Comparison of ENCODE assay signal across 8 cellular contexts in genomic region chr7:150276132-150276695, GRCh38. TPM values are rescaled to one million over a fixed set of nuclear protein-coding genes. Genes with fewer than 3 reads are reported as not detected.
DNase-seq lines count a peak whose midpoint lies in the region; ATAC-seq and TF ChIP-seq lines count a peak whose summit lies in the region.
"Not testable (repeated sequence)": the region's sequence is repeated elsewhere in the genome, so short reads cannot be mapped to it uniquely, and the experiment has no call there.

No MANE protein-coding gene starts in this region.

- not testable (repeated sequence) for H3K27ac Mint-ChIP-seq in progenitor cell of endocrine pancreas

- not testable (repeated sequence) for H4K20me1 ChIP-seq in hepatocyte (ENCODE audit: insufficient read depth, poor library complexity, severe bottlenecking)

- TF ChIP-seq CTCF in A673 (conservative IDR thresholded peaks at IDR 0.05; ENCODE audit: low read depth, low read length) (peak; percentile 60), GM10266 (IDR thresholded peaks at IDR 0.05; ENCODE audit: control insufficient read depth, insufficient read depth, low read depth, missing control alignments) (peak; percentile 67), hepatocyte (IDR thresholded peaks at IDR 0.05; ENCODE audit: poor library complexity) (peak; percentile 72), progenitor cell of endocrine pancreas (IDR thresholded peaks at IDR 0.05; ENCODE audit: unreplicated experiment) (peak; percentile 85)

- POLR2A ChIA-PET in A673 (lab: Charles Lee; ENCODE audit: low non-redundant PET): not testable (repeated sequence)

- not testable (repeated sequence) for H3K36me3 Mint-ChIP-seq in progenitor cell of endocrine pancreas (ENCODE audit: insufficient read depth)

- not testable (repeated sequence) for H3K9me3 ChIP-seq in A673 (ENCODE audit: low read depth, low read length, poor library complexity, severe bottlenecking); hepatocyte (ENCODE audit: low read depth)

- peaks cover 28% of the 10 kb centered on the region for H3K27me3 Mint-ChIP-seq in progenitor cell of endocrine pancreas

- H3K79me2 ChIP-seq in hepatocyte: not testable (repeated sequence)

- H3K9me3 Mint-ChIP-seq in progenitor cell of endocrine pancreas (ENCODE audit: low read depth): not testable (repeated sequence)

- H3K4me1 ChIP-seq in A673 (ENCODE audit: insufficient read depth, low read length, poor library complexity, severe bottlenecking); hepatocyte (ENCODE audit: insufficient read depth): not testable (repeated sequence)

- WGBS in hepatocyte (ENCODE audit: low lambda C conversion rate, missing lambda C conversion rate): 45% methylated on average over 6 of the region's 6 CpGs

- not testable (repeated sequence) for H3K4me2 ChIP-seq in hepatocyte

- H3K27ac ChIP-seq in A673 (ENCODE audit: low read depth, low read length, poor library complexity, severe bottlenecking); hepatocyte: not testable (repeated sequence)

- intact Hi-C loops in A673 (cut with micrococcal nuclease; ENCODE audit: unreplicated experiment): loop anchor here (5.0 to 10.0 kb wide), 3 partner anchors 221 to 469 kb away; no protein-coding TSS in a partner anchor

- peak; percentile 57 for ATAC-seq in HG03280 (IDR thresholded peaks at IDR 0.05; ENCODE audit: unreplicated experiment)

- H3K4me3 ChIP-seq in A673 (ENCODE audit: low read depth, low read length, poor library complexity, severe bottlenecking); hepatocyte: not testable (repeated sequence)

- not testable (repeated sequence) for H3K27me3 ChIP-seq in A673 (replicated peaks; ENCODE audit: insufficient read depth, low read depth, low read length, poor library complexity); hepatocyte

- H3K4me3 Mint-ChIP-seq in progenitor cell of endocrine pancreas (ENCODE audit: low read depth): not testable (repeated sequence)

- H3K36me3 ChIP-seq in A673 (ENCODE audit: insufficient read depth, low read length, poor library complexity, severe bottlenecking); hepatocyte (replicated peaks; ENCODE audit: insufficient read depth, low read depth): not testable (repeated sequence)

- not testable (repeated sequence) for BruUV-seq in A673 (replicated peaks; lab: Mats Ljungman, UMichigan)

- H3K4me1 Mint-ChIP-seq in progenitor cell of endocrine pancreas (ENCODE audit: low read depth): not testable (repeated sequence)

- H3K9me2 ChIP-seq in hepatocyte (replicated peaks; ENCODE audit: insufficient read depth): not testable (repeated sequence)

- not testable (repeated sequence) for H2AFZ ChIP-seq in hepatocyte

- DNase-seq in A673 (ENCODE audit: low spot score) (peak; percentile 40), GM10266 (ENCODE audit: extremely low spot score) (peak; percentile 29), NCI-H510A treated with DMSO at 0.1 percent for 48 hours (lab: John Stamatoyannopoulos, UW) (peak; percentile 1), cerebellum (ENCODE audit: low spot score) (peak; percentile 31), hepatocyte (ENCODE audit: low spot score) (peak; percentile 28)
- DNase-seq in activated CD4-positive, alpha-beta T cell treated with anti-CD3 and anti-CD28 coated beads for 4 hours: peak; percentile 5 to 33
- DNase-seq in progenitor cell of endocrine pancreas (ENCODE audit: low spot score, unreplicated experiment): not testable (repeated sequence)

- CTCF ChIA-PET in A673 (lab: Charles Lee): not testable (repeated sequence)

RNA-seq across cellular contexts. Expression of gene LRRC61, which starts 46.9 kb away (rescaled TPM):
- total RNA-seq in A673 (2021) (48.1 and 48.5 TPM in 2 replicates), cerebellum (8.2 TPM), hepatocyte (23.4 and 24.0 TPM in 2 replicates), progenitor cell of endocrine pancreas (28.1 and 28.3 TPM in 2 replicates)
- polyA plus RNA-seq in hepatocyte: 35.4 and 38.7 TPM in 2 replicates

RNA-seq across cellular contexts. Expression of gene ACTR3C, which starts 47.1 kb away (rescaled TPM):
- 4.5 TPM in 2 replicates for total RNA-seq in A673 (2021)
- total RNA-seq in cerebellum: 8.3 TPM
- total RNA-seq in hepatocyte: 17.7 and 18.6 TPM in 2 replicates
- polyA plus RNA-seq in hepatocyte: 7.8 and 11.9 TPM in 2 replicates
- total RNA-seq in progenitor cell of endocrine pancreas: 2.3 and 3.3 TPM in 2 replicates
